Comparison of ENCODE assay signal across 22 cellular contexts in genomic region chr6:31021705-31022531, GRCh38. TPM values are rescaled to one million over a fixed set of nuclear protein-coding genes. Genes with fewer than 3 reads are reported as not detected.
"Had no signal": no experiment of that assay in that cellular context is flagged by ENCODE, and none has a peak within 500 bp of the region (broad histone marks: within the 10 kb centered on the region; RNA-seq: fewer than 3 reads in every experiment).

No MANE protein-coding gene starts in this region.

RNA-seq across cellular contexts. Expression of gene MUC22, which starts 11.6 kb away (rescaled TPM):
- total RNA-seq: activated B cell treated with CpG ODN at 0.5 μM for 24 hours; activated CD4-positive, alpha-beta memory T cell treated with anti-CD3 and anti-CD28 coated beads for 36 hours; activated CD4-positive, alpha-beta T cell treated with anti-CD3 and anti-CD28 coated beads, Interleukin-2, amount 10 ng/mL, durations not matched to agents 24 days and 14 days; activated CD8-positive, alpha-beta memory T cell treated with anti-CD3 and anti-CD28 coated beads for 36 hours; activated CD8-positive, alpha-beta T cell treated with anti-CD3 and anti-CD28 coated beads for 36 hours; activated naive CD4-positive, alpha-beta T cell treated with anti-CD3 and anti-CD28 coated beads for 36 hours; activated naive CD4-positive, alpha-beta T cell treated with anti-CD3 and anti-CD28 coated beads, Interleukin-2, amount 50 U/mL, for 72 hours; activated naive CD8-positive, alpha-beta T cell treated with anti-CD3 and anti-CD28 coated beads for 36 hours; activated T-cell treated with anti-CD3 and anti-CD28 coated beads, Interleukin-2, amount 50 U/mL, for 4 hours; activated T-cell treated with anti-CD3 and anti-CD28 coated beads, Interleukin-2, amount 50 U/mL, for 72 hours; activated T-helper 1 cell treated with anti-CD3 and anti-CD28 coated beads, Interleukin-12 subunit alpha, Interleukin-12 subunit beta, Interleukin-2, Interleukin-4 antibody, amounts not matched to agents 30 ng/mL and 10 ng/mL and 1 ng/mL, durations not matched to agents 14 hours and 24 hours and 36 hours; activated T-helper 17 cell treated with anti-CD3 and anti-CD28 coated beads, Interleukin-2, amount 50 U/mL, for 72 hours; adrenal gland; aorta; body of pancreas; breast epithelium; cardiac septum; T-cell; T-helper 1 cell treated with Interleukin-12 subunit alpha and Interleukin-12 subunit beta and Interleukin-4 antibody, amounts not matched to agents 30 ng/mL and 1 ng/mL, for 36 hours; T-helper 17 cell; T-helper 2 cell treated with Interferon-gamma antibody and Interleukin-4, amounts not matched to agents 100 ng/mL and 5 ng/mL, for 36 hours had no signal
- polyA plus RNA-seq: adrenal gland, aorta had no signal

RNA-seq across cellular contexts. Expression of gene MUC21, which starts 38.4 kb away (rescaled TPM):
- total RNA-seq: activated B cell treated with CpG ODN at 0.5 μM for 24 hours; activated CD4-positive, alpha-beta memory T cell treated with anti-CD3 and anti-CD28 coated beads for 36 hours; activated CD4-positive, alpha-beta T cell treated with anti-CD3 and anti-CD28 coated beads, Interleukin-2, amount 10 ng/mL, durations not matched to agents 24 days and 14 days; activated CD8-positive, alpha-beta memory T cell treated with anti-CD3 and anti-CD28 coated beads for 36 hours; activated CD8-positive, alpha-beta T cell treated with anti-CD3 and anti-CD28 coated beads for 36 hours; activated naive CD4-positive, alpha-beta T cell treated with anti-CD3 and anti-CD28 coated beads for 36 hours; activated naive CD4-positive, alpha-beta T cell treated with anti-CD3 and anti-CD28 coated beads, Interleukin-2, amount 50 U/mL, for 72 hours; activated naive CD8-positive, alpha-beta T cell treated with anti-CD3 and anti-CD28 coated beads for 36 hours; activated T-cell treated with anti-CD3 and anti-CD28 coated beads, Interleukin-2, amount 50 U/mL, for 4 hours; activated T-cell treated with anti-CD3 and anti-CD28 coated beads, Interleukin-2, amount 50 U/mL, for 72 hours; activated T-helper 1 cell treated with anti-CD3 and anti-CD28 coated beads, Interleukin-12 subunit alpha, Interleukin-12 subunit beta, Interleukin-2, Interleukin-4 antibody, amounts not matched to agents 30 ng/mL and 10 ng/mL and 1 ng/mL, durations not matched to agents 14 hours and 24 hours and 36 hours; activated T-helper 17 cell treated with anti-CD3 and anti-CD28 coated beads, Interleukin-2, amount 50 U/mL, for 72 hours; adrenal gland; aorta; astrocyte; body of pancreas; breast epithelium; cardiac septum; T-cell; T-helper 1 cell treated with Interleukin-12 subunit alpha and Interleukin-12 subunit beta and Interleukin-4 antibody, amounts not matched to agents 30 ng/mL and 1 ng/mL, for 36 hours; T-helper 17 cell; T-helper 2 cell treated with Interferon-gamma antibody and Interleukin-4, amounts not matched to agents 100 ng/mL and 5 ng/mL, for 36 hours had no signal
